Comparison of ENCODE assay signal across 1 cellular context in the genomic region with DNA sequence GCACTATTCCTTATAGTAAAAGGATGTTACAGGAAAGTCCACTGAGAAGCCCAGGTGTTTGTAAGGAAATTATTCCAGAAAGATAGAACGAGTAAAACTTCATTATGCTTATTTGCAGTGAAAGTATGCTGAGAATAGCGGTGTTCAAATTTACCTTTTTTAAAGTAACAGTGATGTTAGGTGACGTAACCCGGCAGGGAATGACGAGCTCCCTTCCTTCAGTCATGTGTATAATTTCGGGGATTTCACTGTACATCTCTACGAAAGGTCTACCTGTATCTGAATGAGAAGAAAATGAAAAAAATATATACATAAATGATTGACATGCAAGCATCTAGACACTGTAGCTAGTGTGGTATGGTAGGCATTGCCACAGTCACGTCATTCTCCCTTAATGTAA.
TF ChIP-seq lines count a peak whose summit lies in the region.

No MANE protein-coding gene starts in this region.

TF ChIP-seq in WTC11, 78 proteins besides CTCF, POLR2A, EP300 and RAD21 (continued from another document):
- TF ChIP-seq, protein P1, sequence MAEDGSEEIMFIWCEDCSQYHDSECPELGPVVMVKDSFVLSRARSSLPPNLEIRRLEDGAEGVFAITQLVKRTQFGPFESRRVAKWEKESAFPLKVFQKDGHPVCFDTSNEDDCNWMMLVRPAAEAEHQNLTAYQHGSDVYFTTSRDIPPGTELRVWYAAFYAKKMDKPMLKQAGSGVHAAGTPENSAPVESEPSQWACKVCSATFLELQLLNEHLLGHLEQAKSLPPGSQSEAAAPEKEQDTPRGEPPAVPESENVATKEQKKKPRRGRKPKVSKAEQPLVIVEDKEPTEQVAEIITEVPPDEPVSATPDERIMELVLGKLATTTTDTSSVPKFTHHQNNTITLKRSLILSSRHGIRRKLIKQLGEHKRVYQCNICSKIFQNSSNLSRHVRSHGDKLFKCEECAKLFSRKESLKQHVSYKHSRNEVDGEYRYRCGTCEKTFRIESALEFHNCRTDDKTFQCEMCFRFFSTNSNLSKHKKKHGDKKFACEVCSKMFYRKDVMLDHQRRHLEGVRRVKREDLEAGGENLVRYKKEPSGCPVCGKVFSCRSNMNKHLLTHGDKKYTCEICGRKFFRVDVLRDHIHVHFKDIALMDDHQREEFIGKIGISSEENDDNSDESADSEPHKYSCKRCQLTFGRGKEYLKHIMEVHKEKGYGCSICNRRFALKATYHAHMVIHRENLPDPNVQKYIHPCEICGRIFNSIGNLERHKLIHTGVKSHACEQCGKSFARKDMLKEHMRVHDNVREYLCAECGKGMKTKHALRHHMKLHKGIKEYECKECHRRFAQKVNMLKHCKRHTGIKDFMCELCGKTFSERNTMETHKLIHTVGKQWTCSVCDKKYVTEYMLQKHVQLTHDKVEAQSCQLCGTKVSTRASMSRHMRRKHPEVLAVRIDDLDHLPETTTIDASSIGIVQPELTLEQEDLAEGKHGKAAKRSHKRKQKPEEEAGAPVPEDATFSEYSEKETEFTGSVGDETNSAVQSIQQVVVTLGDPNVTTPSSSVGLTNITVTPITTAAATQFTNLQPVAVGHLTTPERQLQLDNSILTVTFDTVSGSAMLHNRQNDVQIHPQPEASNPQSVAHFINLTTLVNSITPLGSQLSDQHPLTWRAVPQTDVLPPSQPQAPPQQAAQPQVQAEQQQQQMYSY (CRISPR knock-in tag; IDR thresholded peaks at IDR 0.05): no peak
- no peak for TF ChIP-seq MAX (CRISPR knock-in tag; IDR thresholded peaks at IDR 0.05)
